Comparison of ENCODE assay signal across 8 cellular contexts in genomic region chr3:10945683-10946287, GRCh38. TPM values are rescaled to one million over a fixed set of nuclear protein-coding genes. Genes with fewer than 3 reads are reported as not detected.
DNase-seq lines count a peak whose midpoint lies in the region; ATAC-seq and TF ChIP-seq lines count a peak whose summit lies in the region.

No MANE protein-coding gene starts in this region.

- H3K4me1 ChIP-seq in lower lobe of right lung = no peaks in the 10 kb centered on the region

- H3K27me3 ChIP-seq in lower lobe of right lung (ENCODE audit: low read depth) = peaks cover 4% of the 10 kb centered on the region

- TF ChIP-seq CTCF in lower lobe of right lung (IDR thresholded peaks at IDR 0.05) = peak; percentile 88

- DNase-seq in NOMO-1 (lab: John Stamatoyannopoulos, UW; ENCODE audit: unreplicated experiment in 2 of 2) (peak; percentile 25 to 54), NOMO-1 treated with dmso at 0.1 percent for 144 hours (lab: John Stamatoyannopoulos, UW; ENCODE audit: unreplicated experiment) (no peak), dermis microvascular lymphatic vessel endothelial cell (ENCODE audit: low read depth in 2 of 2) (peak; percentile 7 to 62), lower lobe of right lung (peak; percentile 72), SKM-1 treated with dmso at 0.1 percent for 144 hours (lab: John Stamatoyannopoulos, UW; ENCODE audit: unreplicated experiment) (no peak)
- DNase-seq in Jurkat, Clone E6-1 (ENCODE audit: low read depth, low spot score) = peak; percentile 16
- peak; percentile 67 for DNase-seq in activated CD4-positive, CD25-positive, alpha-beta regulatory T cell treated with anti-CD3 and anti-CD28 coated beads, Interleukin-2, amount 50 U/mL, for 72 hours
- peak; percentile 29 for DNase-seq in stimulated activated CD8-positive, alpha-beta memory T cell treated with anti-CD3 and anti-CD28 coated beads, Interleukin-15, amount 100 ng/mL, for 24 hours (ENCODE audit: low read depth)

- H3K27ac ChIP-seq in lower lobe of right lung = no peak overlapping the region

- no peaks in the 10 kb centered on the region for H3K36me3 ChIP-seq in lower lobe of right lung

- H3K9me3 ChIP-seq in lower lobe of right lung = no peaks in the 10 kb centered on the region

- peak; percentile 78 to 82 for ATAC-seq in lower lobe of right lung

- H3K4me3 ChIP-seq in Jurkat, Clone E6-1 (ENCODE audit: low read length) = no peak overlapping the region
- no peak overlapping the region for H3K4me3 ChIP-seq in lower lobe of right lung

- intact Hi-C loops in lower lobe of right lung (cut with DNase I) = loop anchor here (10.0 kb wide), 1 partner anchor 109 kb away; no protein-coding TSS in a partner anchor

RNA-seq across cellular contexts. Expression of gene SLC6A1, which starts 46.8 kb away (rescaled TPM):
- not detected for polyA plus RNA-seq in Jurkat, Clone E6-1 (2012; ENCODE audit: insufficient read depth, insufficient read length)
- total RNA-seq in dermis microvascular lymphatic vessel endothelial cell = not detected in 2 replicates
- 1.8 TPM for total RNA-seq in lower lobe of right lung

Comparison
In these comparisons a context has a peak if more than half of its experiments do, and no peak if none do; other contexts are left out.
1. DNase-seq: peak in NOMO-1 (2 of 2), Jurkat, Clone E6-1 (single experiment), activated CD4-positive, CD25-positive, alpha-beta regulatory T cell treated with anti-CD3 and anti-CD28 coated beads, Interleukin-2, amount 50 U/mL, for 72 hours (single experiment), dermis microvascular lymphatic vessel endothelial cell (2 of 2), lower lobe of right lung (single experiment) and stimulated activated CD8-positive, alpha-beta memory T cell treated with anti-CD3 and anti-CD28 coated beads, Interleukin-15, amount 100 ng/mL, for 24 hours (single experiment); none in NOMO-1 treated with dmso at 0.1 percent for 144 hours (single experiment) and SKM-1 treated with dmso at 0.1 percent for 144 hours (single experiment).